Comparison of ENCODE assay signal across 18 cellular contexts in the genomic region with DNA sequence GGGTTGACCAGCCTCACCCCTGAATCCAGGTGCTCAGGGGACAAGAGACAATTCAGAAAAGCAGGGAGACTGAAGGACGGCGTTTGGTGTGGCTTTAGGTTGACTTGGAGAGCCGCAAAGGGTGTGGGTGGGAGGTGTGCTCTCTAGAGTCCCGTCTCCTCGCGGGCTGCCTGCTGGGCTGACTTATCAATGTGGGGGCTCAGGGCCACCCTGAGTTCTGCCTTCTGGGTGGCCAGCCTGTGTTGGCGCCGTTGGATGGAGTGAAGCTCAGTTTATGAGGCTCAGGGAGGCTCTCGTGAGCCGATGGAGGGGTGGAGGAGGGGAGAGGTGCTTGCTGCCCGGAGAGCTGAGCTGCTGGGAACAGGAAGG. TPM values are rescaled to one million over a fixed set of nuclear protein-coding genes. Genes with fewer than 3 reads are reported as not detected.
DNase-seq lines count a peak whose midpoint lies in the region; ATAC-seq and TF ChIP-seq lines count a peak whose summit lies in the region.
"Had no signal": no experiment of that assay in that cellular context is flagged by ENCODE, and none has a peak within 500 bp of the region (broad histone marks: within the 10 kb centered on the region; RNA-seq: fewer than 3 reads in every experiment).

No MANE protein-coding gene starts in this region.

- peaks cover 23% of the 10 kb centered on the region for H3K4me1 ChIP-seq in CD8-positive, alpha-beta memory T cell (ENCODE audit: insufficient read depth, low read length)

- intact Hi-C loops in posterior vena cava (cut with DNase I) = no loop called here

- CTCF ChIA-PET in CD8-positive, alpha-beta memory T cell (lab: Charles Lee) = no interaction called here

- H3K27ac Mint-ChIP-seq in CD8-positive, alpha-beta memory T cell = peak overlapping the region in 7 of 8 donors; percentile 24 to 94 (median 83)
- H3K27ac Mint-ChIP-seq in T-helper 17 cell (peak overlapping the region; percentile 71), glutamatergic neuron (ENCODE audit: unreplicated experiment) (no peak overlapping the region)
- peak overlapping the region; percentile 90 for H3K27ac Mint-ChIP-seq in stimulated activated naive B cell treated with anti-CD40 and anti-IgM and Interleukin-4, amounts not matched to agents 10 μg/mL and 1 μg/mL and 100 μg/mL, for 72 hours

- peaks cover 0 to 3% (median 0%) of the 10 kb centered on the region in 3 donors for H3K36me3 Mint-ChIP-seq in CD8-positive, alpha-beta memory T cell
- H3K36me3 Mint-ChIP-seq in T-helper 17 cell (ENCODE audit: low read depth) (no peaks in the 10 kb centered on the region), glutamatergic neuron (ENCODE audit: unreplicated experiment) (no peaks in the 10 kb centered on the region)
- peaks cover 41 to 65% of the 10 kb centered on the region in 2 donors for H3K36me3 Mint-ChIP-seq in stimulated activated naive B cell treated with anti-CD40 and anti-IgM and Interleukin-4, amounts not matched to agents 10 μg/mL and 1 μg/mL and 100 μg/mL, for 72 hours

- H3K36me3 ChIP-seq in CD8-positive, alpha-beta memory T cell (ENCODE audit: insufficient read depth, low read length) = no peaks in the 10 kb centered on the region
- H3K36me3 ChIP-seq: Peyer's patch had no signal

- no peaks in the 10 kb centered on the region for H3K27me3 ChIP-seq in CD8-positive, alpha-beta memory T cell (ENCODE audit: insufficient read depth, low read length, poor library complexity, severe bottlenecking)
- H3K27me3 ChIP-seq: Peyer's patch had no signal

- peaks cover 35 to 55% (median 55%) of the 10 kb centered on the region in 3 donors for H3K4me1 Mint-ChIP-seq in CD8-positive, alpha-beta memory T cell
- H3K4me1 Mint-ChIP-seq in T-helper 17 cell = peaks cover 28% of the 10 kb centered on the region
- peaks cover 41% of the 10 kb centered on the region for H3K4me1 Mint-ChIP-seq in glutamatergic neuron (ENCODE audit: low read depth, unreplicated experiment)
- H3K4me1 Mint-ChIP-seq in stimulated activated naive B cell treated with anti-CD40 and anti-IgM and Interleukin-4, amounts not matched to agents 10 μg/mL and 1 μg/mL and 100 μg/mL, for 72 hours = peaks cover 46 to 66% of the 10 kb centered on the region in 2 donors

- POLR2A ChIA-PET in CD8-positive, alpha-beta memory T cell (lab: Charles Lee) = interaction anchor here (0.6 to 2.4 kb wide), 2 partner anchors 12 to 267 kb away, joined by 4 to 10 read pairs; partner anchors contain the start of gene GPR137B

- no peaks in the 10 kb centered on the region for H3K9me3 ChIP-seq in CD8-positive, alpha-beta memory T cell (ENCODE audit: low read length)
- H3K9me3 ChIP-seq in T-helper 17 cell (ENCODE audit: control insufficient read depth, low read length, poor library complexity, severe bottlenecking) = no peaks in the 10 kb centered on the region
- H3K9me3 ChIP-seq: Peyer's patch, SK-N-SH had no signal

- H3K27ac ChIP-seq in CD8-positive, alpha-beta memory T cell (ENCODE audit: low read depth, low read length) = no peak overlapping the region
- H3K27ac ChIP-seq: KMS-11, Peyer's patch had no signal

- H3K4me3 ChIP-seq in CD8-positive, alpha-beta memory T cell (ENCODE audit: low read length) = no peak overlapping the region
- H3K4me3 ChIP-seq: Peyer's patch had no signal

- DNase-seq in CD8-positive, alpha-beta memory T cell = no peak
- DNase-seq in T-helper 17 cell (no peak), glutamatergic neuron (no peak), posterior vena cava (ENCODE audit: low spot score) (no peak)
- DNase-seq in stimulated activated naive B cell treated with anti-CD40 and anti-IgM and Interleukin-4, amounts not matched to agents 10 μg/mL and 1 μg/mL and 100 μg/mL, for 72 hours = no peak
- DNase-seq: C1 segment of cervical spinal cord, DMS53, GOT3, NCI-H1092 treated with DMSO at 0.1 percent for 48 hours, NCI-H1694 treated with DMSO at 0.1 percent for 48 hours, NCI-H446 treated with DMSO at 0.1 percent for 48 hours, NCI-H748 treated with DMSO at 0.1 percent for 48 hours, Peyer's patch, Right ventricle myocardium superior, SK-N-SH had no signal

- no peak for TF ChIP-seq CTCF in glutamatergic neuron (IDR thresholded peaks at IDR 0.05; ENCODE audit: partially characterized antibody, unreplicated experiment)

- H3K9me3 Mint-ChIP-seq in CD8-positive, alpha-beta memory T cell = peaks cover 0 to 2% (median 0%) of the 10 kb centered on the region in 5 donors
- peaks cover 12% of the 10 kb centered on the region for H3K9me3 Mint-ChIP-seq in glutamatergic neuron (ENCODE audit: unreplicated experiment)
- H3K9me3 Mint-ChIP-seq in stimulated activated naive B cell treated with anti-CD40 and anti-IgM and Interleukin-4, amounts not matched to agents 10 μg/mL and 1 μg/mL and 100 μg/mL, for 72 hours = peaks cover 3 to 10% of the 10 kb centered on the region in 2 donors

- H3K27me3 Mint-ChIP-seq in CD8-positive, alpha-beta memory T cell = no peaks in the 10 kb centered on the region
- no peaks in the 10 kb centered on the region for H3K27me3 Mint-ChIP-seq in T-helper 17 cell
- H3K27me3 Mint-ChIP-seq in glutamatergic neuron (ENCODE audit: unreplicated experiment) = peaks cover 11% of the 10 kb centered on the region
- peaks cover 0 to 7% of the 10 kb centered on the region in 2 donors for H3K27me3 Mint-ChIP-seq in stimulated activated naive B cell treated with anti-CD40 and anti-IgM and Interleukin-4, amounts not matched to agents 10 μg/mL and 1 μg/mL and 100 μg/mL, for 72 hours

- H3K4me3 Mint-ChIP-seq in CD8-positive, alpha-beta memory T cell = peak overlapping the region in 3 of 7 donors; percentile 3 to 35 (median 25)
- H3K4me3 Mint-ChIP-seq in T-helper 17 cell = peak overlapping the region; percentile 74
- peak overlapping the region; percentile 37 for H3K4me3 Mint-ChIP-seq in glutamatergic neuron (ENCODE audit: unreplicated experiment)
- H3K4me3 Mint-ChIP-seq in stimulated activated naive B cell treated with anti-CD40 and anti-IgM and Interleukin-4, amounts not matched to agents 10 μg/mL and 1 μg/mL and 100 μg/mL, for 72 hours = peak overlapping the region; percentile 3 to 20

- ATAC-seq in T-helper 17 cell (no peak), GM19324 (IDR thresholded peaks at IDR 0.05; ENCODE audit: low FRiP score, unreplicated experiment) (no peak), HG02759 (IDR thresholded peaks at IDR 0.05; ENCODE audit: unreplicated experiment) (no peak)
- no peak for ATAC-seq in stimulated activated naive B cell treated with anti-CD40 and anti-IgM and Interleukin-4, amounts not matched to agents 10 μg/mL and 1 μg/mL and 100 μg/mL, for 72 hours (replicated peaks)

RNA-seq across cellular contexts. Expression of gene GPR137B, which starts 13.0 kb away (rescaled TPM):
- total RNA-seq in CD8-positive, alpha-beta memory T cell = 1 to 10 TPM; 8.3 to 8.8 TPM
- polyA plus RNA-seq in CD8-positive, alpha-beta memory T cell = 13.0 TPM
- 10 to 100 TPM; 13.6 to 14.3 TPM for total RNA-seq in T-helper 17 cell
- 22.5 TPM for total RNA-seq in glutamatergic neuron (ENCODE audit: unreplicated experiment)
- total RNA-seq in posterior vena cava = 10 to 100 TPM; 13.7 to 15.7 TPM
